Comparison of ENCODE assay signal across 24 cellular contexts in the genomic region with DNA sequence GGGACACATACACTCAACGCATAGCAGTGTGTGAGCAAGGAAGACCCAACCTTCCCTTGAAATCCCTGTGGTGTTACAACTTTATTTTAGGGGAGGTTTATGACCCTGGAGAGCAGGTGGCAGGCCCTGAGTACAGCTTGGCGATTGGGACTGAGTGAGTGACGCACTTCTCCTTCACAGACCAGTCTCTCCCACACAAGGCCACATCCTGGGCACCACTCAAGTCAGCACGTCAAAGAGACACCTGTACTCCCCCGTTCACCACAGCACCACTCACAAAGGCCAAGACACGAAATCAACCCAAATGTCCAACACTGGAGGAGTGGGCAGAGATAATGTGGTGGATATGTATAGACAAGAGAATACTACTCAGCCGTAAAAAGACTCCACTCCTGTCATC. TPM values are rescaled to one million over a fixed set of nuclear protein-coding genes. Genes with fewer than 3 reads are reported as not detected.
"Had no signal": no experiment of that assay in that cellular context is flagged by ENCODE, and none has a peak within 500 bp of the region (broad histone marks: within the 10 kb centered on the region; RNA-seq: fewer than 3 reads in every experiment).

No MANE protein-coding gene starts in this region.

- H3K27me3 ChIP-seq: adrenal gland, ovary, tibial artery, uterus had no signal

- H3K4me1 Mint-ChIP-seq: activated CD4-positive, alpha-beta T cell treated with anti-CD3 and anti-CD28 coated beads for 36 hours; memory B cell had no signal

- H3K4me3 Mint-ChIP-seq: activated CD4-positive, alpha-beta T cell treated with anti-CD3 and anti-CD28 coated beads for 36 hours; activated T-cell treated with anti-CD3 and anti-CD28 coated beads, Interleukin-2, amount 50 U/mL, for 72 hours; memory B cell; naive thymus-derived CD4-positive, alpha-beta T cell; neural progenitor cell; T-helper 2 cell treated with Interferon-gamma antibody and Interleukin-4, amounts not matched to agents 5 μg/mL and 100 μg/mL, for 36 hours; WTC11 had no signal

- FAIRE-seq: frontal cortex, TTC549 had no signal

- H3K36me3 ChIP-seq: adrenal gland, left ventricle myocardium inferior, neural progenitor cell, ovary, tibial artery, uterus had no signal

- H3K27ac ChIP-seq: adrenal gland, left ventricle myocardium inferior, neural progenitor cell, ovary, tibial artery, uterus had no signal

- H3K9me3 ChIP-seq: adrenal gland, left ventricle myocardium inferior, mucosa of descending colon, ovary, tibial artery, uterus had no signal

- H3K4me1 ChIP-seq: adrenal gland, uterus had no signal

- H3K36me3 Mint-ChIP-seq: activated naive CD4-positive, alpha-beta T cell treated with anti-CD3 and anti-CD28 coated beads, Interleukin-2, amount 50 U/mL, for 72 hours; memory B cell; naive thymus-derived CD4-positive, alpha-beta T cell; neural progenitor cell; WTC11 had no signal

- DNase-seq: activated CD4-positive, alpha-beta T cell treated with anti-CD3 and anti-CD28 coated beads for 36 hours; activated CD4-positive, alpha-beta T cell treated with anti-CD3 and anti-CD28 coated beads, Interleukin-2, amount 50 U/mL, for 48 hours; activated gamma-delta T cell treated with Interleukin-2 at 50 U/mL for 16 hours; activated T-cell treated with anti-CD3 and anti-CD28 coated beads, Interleukin-2, amount 50 U/mL, for 72 hours; kidney glomerular epithelial cell; left ventricle myocardium inferior; naive thymus-derived CD4-positive, alpha-beta T cell; ovary; stimulated activated CD8-positive, alpha-beta memory T cell treated with anti-CD3 and anti-CD28 coated beads, Interleukin-4, amount 100 ng/mL, for 48 hours; stimulated activated naive CD4-positive, alpha-beta T cell; tibial artery; uterus had no signal

- H3K27ac Mint-ChIP-seq: activated CD4-positive, alpha-beta T cell treated with anti-CD3 and anti-CD28 coated beads for 36 hours; activated naive CD4-positive, alpha-beta T cell treated with anti-CD3 and anti-CD28 coated beads, Interleukin-2, amount 50 U/mL, for 72 hours; activated T-cell treated with anti-CD3 and anti-CD28 coated beads, Interleukin-2, amount 50 U/mL, for 72 hours; memory B cell; naive thymus-derived CD4-positive, alpha-beta T cell; neural progenitor cell; T-helper 2 cell treated with Interferon-gamma antibody and Interleukin-4, amounts not matched to agents 5 μg/mL and 100 μg/mL, for 36 hours; WTC11 had no signal

- H3K4me3 ChIP-seq: adrenal gland, left ventricle myocardium inferior, mucosa of descending colon, neural progenitor cell, ovary, tibial artery, uterus had no signal

- H3K9me3 Mint-ChIP-seq: activated naive CD4-positive, alpha-beta T cell treated with anti-CD3 and anti-CD28 coated beads, Interleukin-2, amount 50 U/mL, for 72 hours; activated T-cell treated with anti-CD3 and anti-CD28 coated beads, Interleukin-2, amount 50 U/mL, for 72 hours; memory B cell; neural progenitor cell; T-helper 2 cell treated with Interferon-gamma antibody and Interleukin-4, amounts not matched to agents 5 μg/mL and 100 μg/mL, for 36 hours; WTC11 had no signal

RNA-seq across cellular contexts. Expression of a gene that starts 57.0 kb away (rescaled TPM):
- total RNA-seq: activated CD4-positive, alpha-beta T cell treated with anti-CD3 and anti-CD28 coated beads for 36 hours; activated naive CD4-positive, alpha-beta T cell treated with anti-CD3 and anti-CD28 coated beads, Interleukin-2, amount 50 U/mL, for 72 hours; cerebellum; dermis microvascular lymphatic vessel endothelial cell; epithelial cell of proximal tubule; frontal cortex; naive thymus-derived CD4-positive, alpha-beta T cell had no signal
- polyA plus RNA-seq: naive thymus-derived CD4-positive, alpha-beta T cell had no signal
